Comparison of ENCODE assay signal across 19 cellular contexts in genomic region chr6:16961577-16961976, GRCh38.
"Had no signal": no experiment of that assay in that cellular context is flagged by ENCODE, and none has a peak within 500 bp of the region (broad histone marks: within the 10 kb centered on the region; RNA-seq: fewer than 3 reads in every experiment).

No MANE protein-coding gene starts in this region.

- H3K9me3 Mint-ChIP-seq: activated naive CD4-positive, alpha-beta T cell treated with anti-CD3 and anti-CD28 coated beads, Interleukin-2, amount 50 U/mL, for 24 hours; naive thymus-derived CD8-positive, alpha-beta T cell; stimulated activated memory B cell treated with anti-CD40 and anti-IgM and Interleukin-4, amounts not matched to agents 10 μg/mL and 1 μg/mL and 100 μg/mL, for 72 hours had no signal

- H3K4me3 Mint-ChIP-seq: activated CD8-positive, alpha-beta T cell treated with anti-CD3 and anti-CD28 coated beads, Interleukin-2, amount 10 ng/mL, durations not matched to agents 7 days and 5 days; activated naive CD4-positive, alpha-beta T cell treated with anti-CD3 and anti-CD28 coated beads, Interleukin-2, amount 50 U/mL, for 24 hours; naive thymus-derived CD8-positive, alpha-beta T cell; stimulated activated memory B cell treated with anti-CD40 and anti-IgM and Interleukin-4, amounts not matched to agents 10 μg/mL and 1 μg/mL and 100 μg/mL, for 72 hours had no signal

- H3K4me3 ChIP-seq: adrenal gland, body of pancreas, coronary artery, mucosa of descending colon, thyroid gland had no signal

- H3K27ac ChIP-seq: adrenal gland, body of pancreas, coronary artery, thyroid gland had no signal

- H3K36me3 Mint-ChIP-seq: activated naive CD4-positive, alpha-beta T cell treated with anti-CD3 and anti-CD28 coated beads, Interleukin-2, amount 50 U/mL, for 24 hours; naive thymus-derived CD8-positive, alpha-beta T cell; stimulated activated memory B cell treated with anti-CD40 and anti-IgM and Interleukin-4, amounts not matched to agents 10 μg/mL and 1 μg/mL and 100 μg/mL, for 72 hours had no signal

- H3K27me3 ChIP-seq: adrenal gland, body of pancreas, thyroid gland had no signal

- H3K36me3 ChIP-seq: adrenal gland, thyroid gland had no signal

- H3K27ac Mint-ChIP-seq: activated CD8-positive, alpha-beta T cell treated with anti-CD3 and anti-CD28 coated beads, Interleukin-2, amount 10 ng/mL, durations not matched to agents 7 days and 5 days; activated naive CD4-positive, alpha-beta T cell treated with anti-CD3 and anti-CD28 coated beads, Interleukin-2, amount 50 U/mL, for 24 hours; naive thymus-derived CD8-positive, alpha-beta T cell; stimulated activated memory B cell treated with anti-CD40 and anti-IgM and Interleukin-4, amounts not matched to agents 10 μg/mL and 1 μg/mL and 100 μg/mL, for 72 hours had no signal

- DNase-seq: activated CD4-positive, alpha-beta T cell treated with anti-CD3 and anti-CD28 coated beads for 4 hours; activated CD8-positive, alpha-beta memory T cell treated with anti-CD3 and anti-CD28 coated beads, Interleukin-2, amount 50 U/mL, for 4 hours; activated CD8-positive, alpha-beta T cell treated with anti-CD3 and anti-CD28 coated beads, Interleukin-2, amount 10 ng/mL, durations not matched to agents 7 days and 5 days; activated effector memory CD4-positive, alpha-beta T cell treated with anti-CD3 and anti-CD28 coated beads, Interleukin-2, amount 50 U/mL, for 16 hours; activated T-cell treated with anti-CD3 and anti-CD28 coated beads, Interleukin-2, amount 50 U/mL, for 48 hours; adrenal gland; body of pancreas; caudate nucleus; effector CD8-positive, alpha-beta T cell; islet precursor cell; mammary epithelial cell; mucosa of descending colon; naive thymus-derived CD8-positive, alpha-beta T cell; stimulated activated CD4-positive, alpha-beta T cell treated with anti-CD3 and anti-CD28 coated beads, Interleukin-2, amount 100 ng/mL, for 48 hours; T-helper 2 cell; thyroid gland had no signal

- ATAC-seq: activated CD8-positive, alpha-beta T cell treated with anti-CD3 and anti-CD28 coated beads, Interleukin-2, amount 10 ng/mL, durations not matched to agents 7 days and 5 days; body of pancreas; mucosa of descending colon; naive thymus-derived CD8-positive, alpha-beta T cell; stimulated activated memory B cell treated with anti-CD40 and anti-IgM and Interleukin-4, amounts not matched to agents 10 μg/mL and 1 μg/mL and 100 μg/mL, for 72 hours had no signal
